ENCODE assay signal across 8 cellular contexts in genomic region chr5:142800776-142801494, GRCh38. TPM values are rescaled to one million over a fixed set of nuclear protein-coding genes. Genes with fewer than 3 reads are reported as not detected.
DNase-seq lines count a peak whose midpoint lies in the region; ATAC-seq and TF ChIP-seq lines count a peak whose summit lies in the region.

No MANE protein-coding gene starts in this region.

- no peak overlapping the region for H2AFZ ChIP-seq in mammary epithelial cell (ENCODE audit: low read depth, low read length)

- peak overlapping the region; percentile 4 for H3K4me3 ChIP-seq in CD8-positive, alpha-beta T cell (ENCODE audit: low read depth, low read length)
- peak overlapping the region; percentile 49 for H3K4me3 ChIP-seq in Jurkat, Clone E6-1 (ENCODE audit: low read length)
- no peak overlapping the region for H3K4me3 ChIP-seq in mammary epithelial cell (replicated peaks in 1 of 3; ENCODE audit: insufficient read depth in 1 of 3, low read depth in 2 of 3, low read length in 3 of 3)
- no peak overlapping the region for H3K4me3 ChIP-seq in prostate gland

- H3K4me3 Mint-ChIP-seq in CD8-positive, alpha-beta T cell = peak overlapping the region; percentile 78
- peak overlapping the region; percentile 64 for H3K4me3 Mint-ChIP-seq in activated naive CD4-positive, alpha-beta T cell treated with anti-CD3 and anti-CD28 coated beads for 36 hours

- no peaks in the 10 kb centered on the region for H3K9me3 ChIP-seq in CD8-positive, alpha-beta T cell (ENCODE audit: low read length)
- H3K9me3 ChIP-seq in mammary epithelial cell (replicated peaks; ENCODE audit: insufficient read depth, low read length) (no peaks in the 10 kb centered on the region), prostate gland (no peaks in the 10 kb centered on the region)

- no peaks in the 10 kb centered on the region for H3K27me3 Mint-ChIP-seq in CD8-positive, alpha-beta T cell (ENCODE audit: low read depth)
- H3K27me3 Mint-ChIP-seq in activated naive CD4-positive, alpha-beta T cell treated with anti-CD3 and anti-CD28 coated beads for 36 hours (ENCODE audit: low read depth) = no peaks in the 10 kb centered on the region

- peaks cover 62% of the 10 kb centered on the region for H3K4me1 ChIP-seq in CD8-positive, alpha-beta T cell (ENCODE audit: insufficient read depth, low read length)
- H3K4me1 ChIP-seq in mammary epithelial cell (ENCODE audit: insufficient read depth, low read length) = no peaks in the 10 kb centered on the region
- no peaks in the 10 kb centered on the region for H3K4me1 ChIP-seq in prostate gland (replicated peaks)

- dilution Hi-C loops in mammary epithelial cell (cut with HindIII; ENCODE audit: low sequenced_read_pairs) = no loop called here

- CTCF ChIA-PET in CD8-positive, alpha-beta T cell (lab: Charles Lee) = interaction anchor here (0.7 to 5.4 kb wide), 7 partner anchors 11 to 66 kb away, joined by 3 to 57 read pairs (median 7); partner anchors contain the start of gene ARHGAP26
- CTCF ChIA-PET in activated naive CD4-positive, alpha-beta T cell treated with anti-CD3 and anti-CD28 coated beads for 36 hours (lab: Charles Lee) = interaction anchor here (0.7 to 2.2 kb wide), 9 partner anchors 14 to 1383 kb away, joined by 3 to 14 read pairs (median 4); partner anchors contain the start of gene ARHGAP26
- CTCF ChIA-PET in mammary epithelial cell (lab: Charles Lee; ENCODE audit: low non-redundant PET) = no interaction called here

- peak; percentile 77 for ATAC-seq in CD8-positive, alpha-beta T cell
- peak; percentile 80 for ATAC-seq in GM21515 (IDR thresholded peaks at IDR 0.05; ENCODE audit: unreplicated experiment)

- WGBS in mammary epithelial cell (ENCODE audit: low coverage, missing lambda C conversion rate) = 100% methylated on average over 6 of the region's 6 CpGs
- 91% methylated on average over 6 of the region's 6 CpGs for WGBS in prostate gland

- H3K79me2 ChIP-seq in mammary epithelial cell (ENCODE audit: insufficient read depth, low read length) = no peaks in the 10 kb centered on the region

- no peak for TF ChIP-seq CTCF in CD8-positive, alpha-beta T cell (IDR thresholded peaks at IDR 0.05)
- TF ChIP-seq CTCF in mammary epithelial cell (conservative IDR thresholded peaks at IDR 0.05 in 1 of 2, IDR thresholded peaks at IDR 0.05 in 1 of 2; ENCODE audit: extremely low read depth in 1 of 2, insufficient read depth in 1 of 2, low read depth in 1 of 2, low read length in 2 of 2) (no peak), prostate gland (IDR thresholded peaks at IDR 0.05) (no peak)

- H3K27ac Mint-ChIP-seq in CD8-positive, alpha-beta T cell = peak overlapping the region; percentile 92
- peak overlapping the region; percentile 90 for H3K27ac Mint-ChIP-seq in activated naive CD4-positive, alpha-beta T cell treated with anti-CD3 and anti-CD28 coated beads for 36 hours

- TF ChIP-seq POLR2A in erythroblast (IDR thresholded peaks at IDR 0.05; ENCODE audit: low read length) (no peak), prostate gland (IDR thresholded peaks at IDR 0.05) (no peak)

- no TSS peak for BruUV-seq in mammary epithelial cell (replicated peaks; lab: Mats Ljungman, UMichigan)

- in situ Hi-C loops in mammary epithelial cell (cut with MboI; ENCODE audit: low sequenced_read_pairs in 2 of 2) = no loop called here

- DNase-seq in CD8-positive, alpha-beta T cell = peak in 6 of 7 experiments; percentile 25 to 73 (median 50)
- peak; percentile 95 for DNase-seq in Jurkat, Clone E6-1 (ENCODE audit: low read depth, low spot score)
- peak; percentile 77 for DNase-seq in activated naive CD4-positive, alpha-beta T cell treated with anti-CD3 and anti-CD28 coated beads for 36 hours
- DNase-seq in erythroblast (lab: John Stamatoyannopoulos, UW) = no peak
- DNase-seq in mammary epithelial cell = no peak
- DNase-seq in prostate gland (ENCODE audit: low spot score) = no peak
- no peak for DNase-seq in AG08396 (ENCODE audit: low spot score)

- no peaks in the 10 kb centered on the region for H4K20me1 ChIP-seq in mammary epithelial cell (ENCODE audit: insufficient read depth, low read length)

- H3K36me3 ChIP-seq in CD8-positive, alpha-beta T cell (ENCODE audit: insufficient read depth, low read length) = no peaks in the 10 kb centered on the region
- H3K36me3 ChIP-seq in mammary epithelial cell (ENCODE audit: insufficient read depth, low read length) (no peaks in the 10 kb centered on the region), prostate gland (no peaks in the 10 kb centered on the region)

- intact Hi-C loops in CD8-positive, alpha-beta T cell (cut with DNase I, micrococcal nuclease) = loop anchor here in 1 of 2 experiments (1.0 to 10.0 kb wide), 5 partner anchors 16 to 436 kb away; partner anchors contain the start of gene ARHGAP26
- intact Hi-C loops in activated naive CD4-positive, alpha-beta T cell treated with anti-CD3 and anti-CD28 coated beads for 36 hours (cut with micrococcal nuclease) = loop anchor here (1.0 to 10.0 kb wide), 9 partner anchors 18 to 694 kb away; partner anchors contain the start of genes ARHGAP26, NDFIP1 and NR3C1
- intact Hi-C loops in mammary epithelial cell (cut with micrococcal nuclease) (no loop called here), prostate gland (cut with DNase I) (no loop called here)

- no peaks in the 10 kb centered on the region for H3K27me3 ChIP-seq in CD8-positive, alpha-beta T cell (ENCODE audit: insufficient read depth, low read length)
- H3K27me3 ChIP-seq in mammary epithelial cell (ENCODE audit: insufficient read depth, low read length) = no peaks in the 10 kb centered on the region
- no peaks in the 10 kb centered on the region for H3K27me3 ChIP-seq in prostate gland (replicated peaks; ENCODE audit: insufficient read depth)

- H3K9me3 Mint-ChIP-seq in CD8-positive, alpha-beta T cell = no peaks in the 10 kb centered on the region
- no peaks in the 10 kb centered on the region for H3K9me3 Mint-ChIP-seq in activated naive CD4-positive, alpha-beta T cell treated with anti-CD3 and anti-CD28 coated beads for 36 hours

- peak overlapping the region; percentile 41 for H3K27ac ChIP-seq in CD8-positive, alpha-beta T cell (ENCODE audit: low read depth, low read length)
- H3K27ac ChIP-seq in mammary epithelial cell (ENCODE audit: insufficient read depth, low read depth, low read length) = no peak overlapping the region
- H3K27ac ChIP-seq in prostate gland = no peak overlapping the region

- H3K36me3 Mint-ChIP-seq in CD8-positive, alpha-beta T cell = no peaks in the 10 kb centered on the region
- no peaks in the 10 kb centered on the region for H3K36me3 Mint-ChIP-seq in activated naive CD4-positive, alpha-beta T cell treated with anti-CD3 and anti-CD28 coated beads for 36 hours (ENCODE audit: low read depth)

- no peak overlapping the region for H3K9ac ChIP-seq in mammary epithelial cell (ENCODE audit: insufficient read depth, low read length)

- H3K4me1 Mint-ChIP-seq in CD8-positive, alpha-beta T cell (ENCODE audit: low read depth) = peaks cover 83% of the 10 kb centered on the region
- peaks cover 61% of the 10 kb centered on the region for H3K4me1 Mint-ChIP-seq in activated naive CD4-positive, alpha-beta T cell treated with anti-CD3 and anti-CD28 coated beads for 36 hours (ENCODE audit: low read depth)

- no peak overlapping the region for H3K4me2 ChIP-seq in mammary epithelial cell (ENCODE audit: insufficient read depth, low read depth, low read length)

- POLR2A ChIA-PET in CD8-positive, alpha-beta T cell (lab: Charles Lee) = interaction anchor here (0.7 to 5.4 kb wide), 11 partner anchors 8 to 201 kb away, joined by 3 to 71 read pairs (median 3); partner anchors contain the start of gene ARHGAP26

RNA-seq across cellular contexts. Expression of gene ARHGAP26, which starts 30.8 kb away (rescaled TPM):
- total RNA-seq in CD8-positive, alpha-beta T cell = 10 to 100 TPM; 46.0 to 46.6 TPM
- polyA plus RNA-seq in Jurkat, Clone E6-1 (2012; ENCODE audit: insufficient read depth, insufficient read length) = 7.9 TPM
- 10 to 100 TPM; 17.0 to 19.5 TPM for total RNA-seq in activated naive CD4-positive, alpha-beta T cell treated with anti-CD3 and anti-CD28 coated beads for 36 hours
- total RNA-seq in mammary epithelial cell = 10 to 100 TPM; 23.8 to 34.0 TPM
- 3.7 TPM for polyA plus RNA-seq in mammary epithelial cell
- 5.2 TPM for polyA minus RNA-seq in mammary epithelial cell
- 10 to 100 TPM; 11.7 to 39.8 TPM for total RNA-seq in prostate gland

Comparison
In these comparisons a context has a peak if more than half of its experiments do, and no peak if none do; other contexts are left out.
1. DNase-seq: peak in CD8-positive, alpha-beta T cell (6 of 7), Jurkat, Clone E6-1 (single experiment) and activated naive CD4-positive, alpha-beta T cell treated with anti-CD3 and anti-CD28 coated beads for 36 hours (single experiment); none in erythroblast (0 of 2), mammary epithelial cell (single experiment), prostate gland (single experiment) and AG08396 (single experiment).
2. H3K4me3 ChIP-seq: peak in CD8-positive, alpha-beta T cell (single experiment) and Jurkat, Clone E6-1 (single experiment); none in mammary epithelial cell (0 of 3) and prostate gland (0 of 2).